ENCODE assay signal across 1 cellular context in the genomic region with DNA sequence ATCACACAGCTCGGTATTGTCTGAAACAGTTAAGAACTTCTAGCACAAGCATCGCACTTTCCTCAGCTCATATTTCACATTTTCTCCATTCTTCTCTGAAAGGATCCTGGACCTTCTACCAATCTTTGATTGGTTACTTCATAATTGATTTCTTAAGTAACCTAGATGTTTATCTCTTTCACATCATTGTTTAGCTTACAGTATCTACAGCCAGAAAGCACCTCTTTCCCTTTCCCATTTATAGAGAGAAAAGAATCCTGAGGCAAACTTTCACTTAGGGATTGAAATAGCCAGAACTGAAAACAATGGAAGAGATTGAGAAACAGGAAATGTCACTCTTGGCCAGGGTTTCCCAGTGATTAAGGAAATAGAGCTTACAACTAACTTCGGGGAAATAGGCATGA.
TF ChIP-seq lines count a peak whose summit lies in the region.

No MANE protein-coding gene starts in this region.

TF ChIP-seq in SK-N-SH, 30 proteins besides CTCF, POLR2A, EP300 and RAD21 (continued from another document):
- TF ChIP-seq, protein P1, sequence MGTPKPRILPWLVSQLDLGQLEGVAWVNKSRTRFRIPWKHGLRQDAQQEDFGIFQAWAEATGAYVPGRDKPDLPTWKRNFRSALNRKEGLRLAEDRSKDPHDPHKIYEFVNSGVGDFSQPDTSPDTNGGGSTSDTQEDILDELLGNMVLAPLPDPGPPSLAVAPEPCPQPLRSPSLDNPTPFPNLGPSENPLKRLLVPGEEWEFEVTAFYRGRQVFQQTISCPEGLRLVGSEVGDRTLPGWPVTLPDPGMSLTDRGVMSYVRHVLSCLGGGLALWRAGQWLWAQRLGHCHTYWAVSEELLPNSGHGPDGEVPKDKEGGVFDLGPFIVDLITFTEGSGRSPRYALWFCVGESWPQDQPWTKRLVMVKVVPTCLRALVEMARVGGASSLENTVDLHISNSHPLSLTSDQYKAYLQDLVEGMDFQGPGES (IDR thresholded peaks at IDR 0.05; ENCODE audit: low read depth, low read length), result no peak
- TF ChIP-seq CHD2 (IDR thresholded peaks at IDR 0.05; ENCODE audit: low read length, partially characterized antibody), result no peak
- no peak for TF ChIP-seq SMC3 (IDR thresholded peaks at IDR 0.05; ENCODE audit: low read depth, low read length)
- no peak for TF ChIP-seq JUND (IDR thresholded peaks at IDR 0.05)
- TF ChIP-seq TCF12 (IDR thresholded peaks at IDR 0.05), result no peak
- TF ChIP-seq, protein P2, sequence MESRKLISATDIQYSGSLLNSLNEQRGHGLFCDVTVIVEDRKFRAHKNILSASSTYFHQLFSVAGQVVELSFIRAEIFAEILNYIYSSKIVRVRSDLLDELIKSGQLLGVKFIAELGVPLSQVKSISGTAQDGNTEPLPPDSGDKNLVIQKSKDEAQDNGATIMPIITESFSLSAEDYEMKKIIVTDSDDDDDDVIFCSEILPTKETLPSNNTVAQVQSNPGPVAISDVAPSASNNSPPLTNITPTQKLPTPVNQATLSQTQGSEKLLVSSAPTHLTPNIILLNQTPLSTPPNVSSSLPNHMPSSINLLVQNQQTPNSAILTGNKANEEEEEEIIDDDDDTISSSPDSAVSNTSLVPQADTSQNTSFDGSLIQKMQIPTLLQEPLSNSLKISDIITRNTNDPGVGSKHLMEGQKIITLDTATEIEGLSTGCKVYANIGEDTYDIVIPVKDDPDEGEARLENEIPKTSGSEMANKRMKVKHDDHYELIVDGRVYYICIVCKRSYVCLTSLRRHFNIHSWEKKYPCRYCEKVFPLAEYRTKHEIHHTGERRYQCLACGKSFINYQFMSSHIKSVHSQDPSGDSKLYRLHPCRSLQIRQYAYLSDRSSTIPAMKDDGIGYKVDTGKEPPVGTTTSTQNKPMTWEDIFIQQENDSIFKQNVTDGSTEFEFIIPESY (IDR thresholded peaks at IDR 0.05; ENCODE audit: borderline replicate concordance, low read depth), result no peak
- TF ChIP-seq SIN3A (IDR thresholded peaks at IDR 0.05; ENCODE audit: borderline replicate concordance, low read depth, low read length), result no peak
- TF ChIP-seq YY1 (IDR thresholded peaks at IDR 0.05; ENCODE audit: low read depth), result no peak
- no peak for TF ChIP-seq MXI1 (IDR thresholded peaks at IDR 0.05; ENCODE audit: low read depth, low read length)
- no peak for TF ChIP-seq RFX5 (IDR thresholded peaks at IDR 0.05; ENCODE audit: low read length)
- no peak for TF ChIP-seq NFIC (IDR thresholded peaks at IDR 0.05; ENCODE audit: borderline replicate concordance)
- no peak for TF ChIP-seq USF1 (IDR thresholded peaks at IDR 0.05; ENCODE audit: borderline replicate concordance, low read depth)
- no peak for TF ChIP-seq ELF1 (IDR thresholded peaks at IDR 0.05)
- no peak for TF ChIP-seq NRF1 (IDR thresholded peaks at IDR 0.05; ENCODE audit: low read depth, low read length)
